Comparison of ENCODE assay signal across 1 cellular context in genomic region chr9:96490534-96491078, GRCh38.
TF ChIP-seq lines count a peak whose summit lies in the region.

No MANE protein-coding gene starts in this region.

TF ChIP-seq in HepG2, 621 proteins besides CTCF, POLR2A, EP300 and RAD21 (continued from another document):
- TF ChIP-seq GATA4 (IDR thresholded peaks at IDR 0.05; ENCODE audit: borderline replicate concordance, low read depth) = peak; percentile 36; the same call in 1 of the 2 replicates
- TF ChIP-seq ZNF552 (CRISPR knock-in tag; IDR thresholded peaks at IDR 0.05; ENCODE audit: borderline replicate concordance) = no peak
- TF ChIP-seq ZNF687 (CRISPR knock-in tag; IDR thresholded peaks at IDR 0.05) = peak; percentile 83; the same call in 1 of the 2 replicates
- no peak for TF ChIP-seq ZNF510 (CRISPR knock-in tag; IDR thresholded peaks at IDR 0.05; ENCODE audit: low read depth)
- no peak for TF ChIP-seq ZSCAN30 (CRISPR knock-in tag; IDR thresholded peaks at IDR 0.05)
- TF ChIP-seq TCF7 (IDR thresholded peaks at IDR 0.05; ENCODE audit: low read depth) = peak; percentile 88
- no peak for TF ChIP-seq ZBTB3 (CRISPR knock-in tag; IDR thresholded peaks at IDR 0.05; ENCODE audit: borderline replicate concordance, low read depth)
- TF ChIP-seq, protein P1, sequence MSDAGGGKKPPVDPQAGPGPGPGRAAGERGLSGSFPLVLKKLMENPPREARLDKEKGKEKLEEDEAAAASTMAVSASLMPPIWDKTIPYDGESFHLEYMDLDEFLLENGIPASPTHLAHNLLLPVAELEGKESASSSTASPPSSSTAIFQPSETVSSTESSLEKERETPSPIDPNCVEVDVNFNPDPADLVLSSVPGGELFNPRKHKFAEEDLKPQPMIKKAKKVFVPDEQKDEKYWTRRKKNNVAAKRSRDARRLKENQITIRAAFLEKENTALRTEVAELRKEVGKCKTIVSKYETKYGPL (CRISPR knock-in tag; IDR thresholded peaks at IDR 0.05) = no peak
- no peak for TF ChIP-seq ARNT2 (CRISPR knock-in tag; IDR thresholded peaks at IDR 0.05; ENCODE audit: low read depth)
- no peak for TF ChIP-seq SIX4 (CRISPR knock-in tag; IDR thresholded peaks at IDR 0.05)
- 0 out of 2 replicates have a peak, but pooled peaks have one; percentile 17 for TF ChIP-seq ZSCAN12 (CRISPR knock-in tag; IDR thresholded peaks at IDR 0.05)
- TF ChIP-seq ZNF530 (CRISPR knock-in tag; IDR thresholded peaks at IDR 0.05; ENCODE audit: low read depth) = no peak
- no peak for TF ChIP-seq ZNF766 (CRISPR knock-in tag; IDR thresholded peaks at IDR 0.05; ENCODE audit: borderline replicate concordance)
- TF ChIP-seq, protein P2, sequence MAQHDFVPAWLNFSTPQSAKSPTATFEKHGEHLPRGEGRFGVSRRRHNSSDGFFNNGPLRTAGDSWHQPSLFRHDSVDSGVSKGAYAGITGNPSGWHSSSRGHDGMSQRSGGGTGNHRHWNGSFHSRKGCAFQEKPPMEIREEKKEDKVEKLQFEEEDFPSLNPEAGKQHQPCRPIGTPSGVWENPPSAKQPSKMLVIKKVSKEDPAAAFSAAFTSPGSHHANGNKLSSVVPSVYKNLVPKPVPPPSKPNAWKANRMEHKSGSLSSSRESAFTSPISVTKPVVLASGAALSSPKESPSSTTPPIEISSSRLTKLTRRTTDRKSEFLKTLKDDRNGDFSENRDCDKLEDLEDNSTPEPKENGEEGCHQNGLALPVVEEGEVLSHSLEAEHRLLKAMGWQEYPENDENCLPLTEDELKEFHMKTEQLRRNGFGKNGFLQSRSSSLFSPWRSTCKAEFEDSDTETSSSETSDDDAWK (CRISPR knock-in tag; IDR thresholded peaks at IDR 0.05) = no peak
- TF ChIP-seq MIER3 (CRISPR knock-in tag; IDR thresholded peaks at IDR 0.05; ENCODE audit: borderline replicate concordance) = no peak
- TF ChIP-seq MBNL3 (CRISPR knock-in tag; conservative IDR thresholded peaks at IDR 0.05) = no peak
- peak; percentile 18 for TF ChIP-seq PHF5A (CRISPR knock-in tag; IDR thresholded peaks at IDR 0.05; ENCODE audit: low read depth, unreplicated experiment)
- no peak for TF ChIP-seq LCORL (IDR thresholded peaks at IDR 0.05)
- 0 out of 2 replicates have a peak, but pooled peaks have one; percentile 39 for TF ChIP-seq LCORL (CRISPR knock-in tag; IDR thresholded peaks at IDR 0.05)
- no peak for TF ChIP-seq ZNF747 (CRISPR knock-in tag; IDR thresholded peaks at IDR 0.05; ENCODE audit: borderline replicate concordance)
- TF ChIP-seq, protein P3, sequence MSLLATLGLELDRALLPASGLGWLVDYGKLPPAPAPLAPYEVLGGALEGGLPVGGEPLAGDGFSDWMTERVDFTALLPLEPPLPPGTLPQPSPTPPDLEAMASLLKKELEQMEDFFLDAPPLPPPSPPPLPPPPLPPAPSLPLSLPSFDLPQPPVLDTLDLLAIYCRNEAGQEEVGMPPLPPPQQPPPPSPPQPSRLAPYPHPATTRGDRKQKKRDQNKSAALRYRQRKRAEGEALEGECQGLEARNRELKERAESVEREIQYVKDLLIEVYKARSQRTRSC (CRISPR knock-in tag; IDR thresholded peaks at IDR 0.05; ENCODE audit: low read depth) = no peak
- TF ChIP-seq ZBTB8A (CRISPR knock-in tag; IDR thresholded peaks at IDR 0.05; ENCODE audit: borderline replicate concordance, low read depth) = no peak
- no peak for TF ChIP-seq RAD51 (IDR thresholded peaks at IDR 0.05; ENCODE audit: borderline replicate concordance)
- no peak for TF ChIP-seq SMC3 (IDR thresholded peaks at IDR 0.05; ENCODE audit: low read length)
- TF ChIP-seq, protein P4, sequence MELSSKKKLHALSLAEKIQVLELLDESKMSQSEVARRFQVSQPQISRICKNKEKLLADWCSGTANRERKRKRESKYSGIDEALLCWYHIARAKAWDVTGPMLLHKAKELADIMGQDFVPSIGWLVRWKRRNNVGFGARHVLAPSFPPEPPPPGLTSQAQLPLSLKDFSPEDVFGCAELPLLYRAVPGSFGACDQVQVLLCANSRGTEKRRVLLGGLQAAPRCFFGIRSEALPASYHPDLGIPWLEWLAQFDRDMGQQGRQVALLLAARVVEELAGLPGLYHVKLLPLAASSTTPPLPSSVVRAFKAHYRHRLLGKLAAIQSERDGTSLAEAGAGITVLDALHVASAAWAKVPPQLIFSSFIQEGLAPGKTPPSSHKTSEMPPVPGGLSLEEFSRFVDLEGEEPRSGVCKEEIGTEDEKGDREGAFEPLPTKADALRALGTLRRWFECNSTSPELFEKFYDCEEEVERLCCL (CRISPR knock-in tag; IDR thresholded peaks at IDR 0.05; ENCODE audit: borderline replicate concordance) = no peak
- 0 out of 2 replicates have a peak, but pooled peaks have one; percentile 8 for TF ChIP-seq ZFP82 (CRISPR knock-in tag; IDR thresholded peaks at IDR 0.05; ENCODE audit: borderline replicate concordance)
- TF ChIP-seq, protein P5, sequence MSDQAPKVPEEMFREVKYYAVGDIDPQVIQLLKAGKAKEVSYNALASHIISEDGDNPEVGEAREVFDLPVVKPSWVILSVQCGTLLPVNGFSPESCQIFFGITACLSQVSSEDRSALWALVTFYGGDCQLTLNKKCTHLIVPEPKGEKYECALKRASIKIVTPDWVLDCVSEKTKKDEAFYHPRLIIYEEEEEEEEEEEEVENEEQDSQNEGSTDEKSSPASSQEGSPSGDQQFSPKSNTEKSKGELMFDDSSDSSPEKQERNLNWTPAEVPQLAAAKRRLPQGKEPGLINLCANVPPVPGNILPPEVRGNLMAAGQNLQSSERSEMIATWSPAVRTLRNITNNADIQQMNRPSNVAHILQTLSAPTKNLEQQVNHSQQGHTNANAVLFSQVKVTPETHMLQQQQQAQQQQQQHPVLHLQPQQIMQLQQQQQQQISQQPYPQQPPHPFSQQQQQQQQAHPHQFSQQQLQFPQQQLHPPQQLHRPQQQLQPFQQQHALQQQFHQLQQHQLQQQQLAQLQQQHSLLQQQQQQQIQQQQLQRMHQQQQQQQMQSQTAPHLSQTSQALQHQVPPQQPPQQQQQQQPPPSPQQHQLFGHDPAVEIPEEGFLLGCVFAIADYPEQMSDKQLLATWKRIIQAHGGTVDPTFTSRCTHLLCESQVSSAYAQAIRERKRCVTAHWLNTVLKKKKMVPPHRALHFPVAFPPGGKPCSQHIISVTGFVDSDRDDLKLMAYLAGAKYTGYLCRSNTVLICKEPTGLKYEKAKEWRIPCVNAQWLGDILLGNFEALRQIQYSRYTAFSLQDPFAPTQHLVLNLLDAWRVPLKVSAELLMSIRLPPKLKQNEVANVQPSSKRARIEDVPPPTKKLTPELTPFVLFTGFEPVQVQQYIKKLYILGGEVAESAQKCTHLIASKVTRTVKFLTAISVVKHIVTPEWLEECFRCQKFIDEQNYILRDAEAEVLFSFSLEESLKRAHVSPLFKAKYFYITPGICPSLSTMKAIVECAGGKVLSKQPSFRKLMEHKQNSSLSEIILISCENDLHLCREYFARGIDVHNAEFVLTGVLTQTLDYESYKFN (CRISPR knock-in tag; conservative IDR thresholded peaks at IDR 0.05) = no peak
- TF ChIP-seq ZNF670 (CRISPR knock-in tag; IDR thresholded peaks at IDR 0.05; ENCODE audit: borderline replicate concordance) = no peak
- no peak for TF ChIP-seq SOX13 (IDR thresholded peaks at IDR 0.05)
- peak; percentile 55 to 69; a peak in 1 of 4 replicates for TF ChIP-seq SOX13 (CRISPR knock-in tag; conservative IDR thresholded peaks at IDR 0.05 in 1 of 2, IDR thresholded peaks at IDR 0.05 in 1 of 2)
- no peak for TF ChIP-seq ZNF30 (CRISPR knock-in tag; IDR thresholded peaks at IDR 0.05)
- TF ChIP-seq CCDC6 (CRISPR knock-in tag; IDR thresholded peaks at IDR 0.05) = no peak; the same call in 1 of the 2 replicates
- TF ChIP-seq EHMT2 (IDR thresholded peaks at IDR 0.05; ENCODE audit: borderline replicate concordance, low read depth, low read length) = no peak
